ENCODE assay signal across 17 cellular contexts in genomic region chr1:45272943-45273342, GRCh38. TPM values are rescaled to one million over a fixed set of nuclear protein-coding genes. Genes with fewer than 3 reads are reported as not detected.
DNase-seq lines count a peak whose midpoint lies in the region; ATAC-seq and TF ChIP-seq lines count a peak whose summit lies in the region.
"Had no signal": no experiment of that assay in that cellular context is flagged by ENCODE, and none has a peak within 500 bp of the region (broad histone marks: within the 10 kb centered on the region; RNA-seq: fewer than 3 reads in every experiment).

No MANE protein-coding gene starts in this region.

- H3K27ac Mint-ChIP-seq in HFFc6: 0 out of 2 replicates have a peak overlapping the region, but pooled peaks have one; percentile 26
- H3K27ac Mint-ChIP-seq: B cell, T-helper 17 cell had no signal

- H3K4me3 ChIP-seq in brain microvascular endothelial cell (ENCODE audit: low read depth, low read length): no peak overlapping the region
- H3K4me3 ChIP-seq in esophagus squamous epithelium: no peak overlapping the region

- intact Hi-C loops in esophagus squamous epithelium (cut with DNase I): no loop called here

- H3K9me3 Mint-ChIP-seq in HFFc6: no peaks in the 10 kb centered on the region

- DNase-seq in AG08396 (ENCODE audit: low spot score) (peak; percentile 50), HFFc6 (peak; percentile 16), brain microvascular endothelial cell (peak; percentile 96), foreskin keratinocyte (peak; percentile 37 to 44), NCI-H1930 (lab: John Stamatoyannopoulos, UW) (no peak), esophagus squamous epithelium (lab: John Stamatoyannopoulos, UW) (no peak), NCI-H187 (lab: John Stamatoyannopoulos, UW) (no peak)
- DNase-seq in effector CD8-positive, alpha-beta T cell (lab: John Stamatoyannopoulos, UW): no peak
- DNase-seq: activated CD4-positive, alpha-beta T cell treated with anti-CD3 and anti-CD28 coated beads for 1 hour; head of caudate nucleus; kidney glomerular epithelial cell; NCI-H2029; NCI-H774; stimulated activated CD4-positive, alpha-beta T cell treated with anti-CD3 and anti-CD28 coated beads, Interleukin-12 subunit alpha, Interleukin-12 subunit beta, amount 100 ng/mL, for 4 hours; T-helper 17 cell had no signal

- peak; percentile 25 for ATAC-seq in foreskin keratinocyte
- ATAC-seq: T-helper 17 cell had no signal

- H3K36me3 Mint-ChIP-seq in HFFc6 (ENCODE audit: low read depth): no peaks in the 10 kb centered on the region

- WGBS in esophagus squamous epithelium, 2 donors: 36 to 52% methylated on average over 2 of the region's 2 CpGs

- H3K36me3 ChIP-seq in brain microvascular endothelial cell (replicated peaks) (no peaks in the 10 kb centered on the region), esophagus squamous epithelium (no peaks in the 10 kb centered on the region)

- peaks cover 0 to 7% (median 0%) of the 10 kb centered on the region in 3 donors for H3K9me3 ChIP-seq in esophagus squamous epithelium

- peak overlapping the region; percentile 95 for H3K27ac ChIP-seq in brain microvascular endothelial cell
- H3K27ac ChIP-seq in foreskin keratinocyte: no peak overlapping the region
- H3K27ac ChIP-seq in esophagus squamous epithelium: no peak overlapping the region
- H3K27ac ChIP-seq: parathyroid adenoma had no signal

- H3K27me3 Mint-ChIP-seq in HFFc6 (ENCODE audit: insufficient read depth): peaks cover 3% of the 10 kb centered on the region
- H3K27me3 Mint-ChIP-seq: B cell, T-helper 17 cell had no signal

- no peak overlapping the region for H3K4me3 Mint-ChIP-seq in HFFc6
- H3K4me3 Mint-ChIP-seq: B cell, T-helper 17 cell had no signal

- H3K27me3 ChIP-seq in brain microvascular endothelial cell (replicated peaks) (no peaks in the 10 kb centered on the region), foreskin keratinocyte (peaks cover 8% of the 10 kb centered on the region), esophagus squamous epithelium (no peaks in the 10 kb centered on the region)

- in situ Hi-C loops in brain microvascular endothelial cell (cut with HindIII; ENCODE audit: low pct_ligation_motif_present, low sequenced_read_pairs): no loop called here

- H3K4me1 Mint-ChIP-seq in HFFc6 (ENCODE audit: low read depth): peaks cover 6% of the 10 kb centered on the region
- H3K4me1 Mint-ChIP-seq: B cell had no signal

- no peak for TF ChIP-seq CTCF in HFFc6 (IDR thresholded peaks at IDR 0.05)
- no peak for TF ChIP-seq CTCF in brain microvascular endothelial cell (IDR thresholded peaks at IDR 0.05; ENCODE audit: low read depth, low read length, missing control alignments)
- TF ChIP-seq CTCF in foreskin keratinocyte (conservative IDR thresholded peaks at IDR 0.05): no peak
- no peak for TF ChIP-seq CTCF in esophagus squamous epithelium (IDR thresholded peaks at IDR 0.05)

- H3K4me1 ChIP-seq in foreskin keratinocyte: no peaks in the 10 kb centered on the region
- H3K4me1 ChIP-seq in esophagus squamous epithelium: no peaks in the 10 kb centered on the region
- H3K4me1 ChIP-seq: parathyroid adenoma had no signal

- no peak for TF ChIP-seq POLR2A in esophagus squamous epithelium (IDR thresholded peaks at IDR 0.05)

RNA-seq across cellular contexts. Expression of gene HPDL, which starts 53.8 kb away (rescaled TPM):
- under 1 TPM; 0.36 to 0.80 (median 0.58) TPM for total RNA-seq in HFFc6 (2021; fragmentation: NEBNext Ultra II Directional; extraction: Animal tissue kit (Norgen Biotek cat#: 25700))
- 2.0 and 2.2 TPM in 2 replicates for total RNA-seq in foreskin keratinocyte
- polyA plus RNA-seq in foreskin keratinocyte: 2.0 TPM in 2 replicates
- total RNA-seq in esophagus squamous epithelium: 1 to 10 TPM; 4.0 to 4.8 (median 4.6) TPM

Comparison
In these comparisons a context has a peak if more than half of its experiments do, and no peak if none do; other contexts are left out.
1. DNase-seq: peak in AG08396 (single experiment), HFFc6 (single experiment), brain microvascular endothelial cell (single experiment) and foreskin keratinocyte (2 of 2); none in NCI-H1930 (0 of 2), esophagus squamous epithelium (single experiment), effector CD8-positive, alpha-beta T cell (single experiment) and NCI-H187 (0 of 2).